Comparison of ENCODE assay signal across 11 cellular contexts in genomic region chr18:10059610-10060468, GRCh38.
DNase-seq lines count a peak whose midpoint lies in the region; ATAC-seq and TF ChIP-seq lines count a peak whose summit lies in the region.
"Had no signal": no experiment of that assay in that cellular context is flagged by ENCODE, and none has a peak within 500 bp of the region (broad histone marks: within the 10 kb centered on the region; RNA-seq: fewer than 3 reads in every experiment).

No MANE protein-coding gene starts in this region.

- intact Hi-C loops in spleen (cut with DNase I; ENCODE audit: low total_unique reads) = no loop called here

- no peaks in the 10 kb centered on the region for H3K9me3 Mint-ChIP-seq in activated CD8-positive, alpha-beta memory T cell treated with anti-CD3 and anti-CD28 coated beads, Interleukin-2, amount 10 ng/mL, durations not matched to agents 7 days and 5 days (ENCODE audit: low read depth)
- no peaks in the 10 kb centered on the region for H3K9me3 Mint-ChIP-seq in activated CD8-positive, alpha-beta T cell treated with anti-CD3 and anti-CD28 coated beads, Interleukin-2, amount 10 ng/mL, durations not matched to agents 7 days and 5 days (ENCODE audit: insufficient read depth)
- H3K9me3 Mint-ChIP-seq: activated T-cell treated with anti-CD3 and anti-CD28 coated beads, Interleukin-2, amount 50 U/mL, for 4 hours had no signal

- H3K36me3 ChIP-seq in spleen = no peaks in the 10 kb centered on the region

- CTCF ChIA-PET in activated CD8-positive, alpha-beta memory T cell treated with anti-CD3 and anti-CD28 coated beads, Interleukin-2, amount 10 ng/mL, durations not matched to agents 7 days and 5 days (lab: Charles Lee) = no interaction called here
- CTCF ChIA-PET in activated CD8-positive, alpha-beta T cell treated with anti-CD3 and anti-CD28 coated beads, Interleukin-2, amount 10 ng/mL, durations not matched to agents 7 days and 5 days (lab: Charles Lee) = no interaction called here

- no peaks in the 10 kb centered on the region for H3K4me1 Mint-ChIP-seq in activated CD8-positive, alpha-beta memory T cell treated with anti-CD3 and anti-CD28 coated beads, Interleukin-2, amount 10 ng/mL, durations not matched to agents 7 days and 5 days
- peaks cover 9% of the 10 kb centered on the region for H3K4me1 Mint-ChIP-seq in activated CD8-positive, alpha-beta T cell treated with anti-CD3 and anti-CD28 coated beads, Interleukin-2, amount 10 ng/mL, durations not matched to agents 7 days and 5 days (ENCODE audit: low read depth)

- WGBS in spleen, 5 donors = 36 to 53% (median 39%) methylated on average over 22 of the region's 22 CpGs

- H3K36me3 Mint-ChIP-seq in activated CD8-positive, alpha-beta memory T cell treated with anti-CD3 and anti-CD28 coated beads, Interleukin-2, amount 10 ng/mL, durations not matched to agents 7 days and 5 days = no peaks in the 10 kb centered on the region
- H3K36me3 Mint-ChIP-seq in activated CD8-positive, alpha-beta T cell treated with anti-CD3 and anti-CD28 coated beads, Interleukin-2, amount 10 ng/mL, durations not matched to agents 7 days and 5 days (ENCODE audit: low read depth) = no peaks in the 10 kb centered on the region

- POLR2A ChIA-PET in activated CD8-positive, alpha-beta T cell treated with anti-CD3 and anti-CD28 coated beads, Interleukin-2, amount 10 ng/mL, durations not matched to agents 7 days and 5 days (lab: Charles Lee) = no interaction called here

- no peak overlapping the region for H3K4me3 Mint-ChIP-seq in activated CD8-positive, alpha-beta memory T cell treated with anti-CD3 and anti-CD28 coated beads, Interleukin-2, amount 10 ng/mL, durations not matched to agents 7 days and 5 days
- no peak overlapping the region for H3K4me3 Mint-ChIP-seq in activated CD8-positive, alpha-beta T cell treated with anti-CD3 and anti-CD28 coated beads, Interleukin-2, amount 10 ng/mL, durations not matched to agents 7 days and 5 days
- H3K4me3 Mint-ChIP-seq: activated T-cell treated with anti-CD3 and anti-CD28 coated beads, Interleukin-2, amount 50 U/mL, for 4 hours had no signal

- DNase-seq in KBM-7 = peak; percentile 27
- peak in 9 of 61 donors; percentile 4 to 32 (median 17) for DNase-seq in caudate nucleus (lab: John Stamatoyannopoulos, UW)
- no peak for DNase-seq in spleen
- no peak for DNase-seq in activated CD8-positive, alpha-beta memory T cell treated with anti-CD3 and anti-CD28 coated beads, Interleukin-2, amount 10 ng/mL, durations not matched to agents 7 days and 5 days
- no peak for DNase-seq in stimulated activated CD4-positive, alpha-beta T cell treated with anti-CD3 and anti-CD28 coated beads, Interleukin-4, amount 100 ng/mL, for 1 hour
- DNase-seq in activated CD8-positive, alpha-beta T cell treated with anti-CD3 and anti-CD28 coated beads, Interleukin-2, amount 10 ng/mL, durations not matched to agents 7 days and 5 days = no peak
- DNase-seq: activated T-cell treated with anti-CD3 and anti-CD28 coated beads, Interleukin-2, amount 50 U/mL, for 4 hours; NCI-H446; small intestine had no signal

- TF ChIP-seq CTCF in spleen (IDR thresholded peaks at IDR 0.05 in 8 of 11, conservative IDR thresholded peaks at IDR 0.05 in 3 of 11) = no peak

- H3K27ac ChIP-seq in caudate nucleus (ENCODE audit: low read depth, low read length) (peak overlapping the region; percentile 89), layer of hippocampus (ENCODE audit: low read depth, low read length) (peak overlapping the region; percentile 81), spleen (peak overlapping the region in 7 of 8 donors; percentile 33 to 74 (median 59))

- no peaks in the 10 kb centered on the region for H3K9me3 ChIP-seq in spleen

- no peaks in the 10 kb centered on the region for H3K27me3 Mint-ChIP-seq in activated CD8-positive, alpha-beta memory T cell treated with anti-CD3 and anti-CD28 coated beads, Interleukin-2, amount 10 ng/mL, durations not matched to agents 7 days and 5 days
- no peaks in the 10 kb centered on the region for H3K27me3 Mint-ChIP-seq in activated CD8-positive, alpha-beta T cell treated with anti-CD3 and anti-CD28 coated beads, Interleukin-2, amount 10 ng/mL, durations not matched to agents 7 days and 5 days (ENCODE audit: low read depth)

- H3K27me3 ChIP-seq in layer of hippocampus (ENCODE audit: control insufficient read depth, insufficient read depth, low read length) = no peaks in the 10 kb centered on the region
- H3K27me3 ChIP-seq in spleen (replicated peaks in 1 of 7) = no peaks in the 10 kb centered on the region

- TF ChIP-seq POLR2A in spleen (IDR thresholded peaks at IDR 0.05) = no peak

- no peak overlapping the region for H3K27ac Mint-ChIP-seq in activated CD8-positive, alpha-beta memory T cell treated with anti-CD3 and anti-CD28 coated beads, Interleukin-2, amount 10 ng/mL, durations not matched to agents 7 days and 5 days
- no peak overlapping the region for H3K27ac Mint-ChIP-seq in activated CD8-positive, alpha-beta T cell treated with anti-CD3 and anti-CD28 coated beads, Interleukin-2, amount 10 ng/mL, durations not matched to agents 7 days and 5 days

- in situ Hi-C loops in KBM-7 (cut with MboI; ENCODE audit: low pct_unique_long_range_greater_than_20kb, low sequenced_read_pairs) = no loop called here

- no peak overlapping the region for H3K4me3 ChIP-seq in spleen

- peaks cover 10 to 57% (median 38%) of the 10 kb centered on the region in 6 donors for H3K4me1 ChIP-seq in spleen

- no peak for ATAC-seq in activated CD8-positive, alpha-beta memory T cell treated with anti-CD3 and anti-CD28 coated beads, Interleukin-2, amount 10 ng/mL, durations not matched to agents 7 days and 5 days
- ATAC-seq in HG03280 (IDR thresholded peaks at IDR 0.05; ENCODE audit: unreplicated experiment) = no peak
- no peak for ATAC-seq in activated CD8-positive, alpha-beta T cell treated with anti-CD3 and anti-CD28 coated beads, Interleukin-2, amount 10 ng/mL, durations not matched to agents 7 days and 5 days
- ATAC-seq: activated T-cell treated with anti-CD3 and anti-CD28 coated beads, Interleukin-2, amount 50 U/mL, for 4 hours had no signal
